20 cellular contexts compared by ENCODE assay signal in genomic region chr1:89743788-89744187, GRCh38.
"Had no signal": no experiment of that assay in that cellular context is flagged by ENCODE, and none has a peak within 500 bp of the region (broad histone marks: within the 10 kb centered on the region; RNA-seq: fewer than 3 reads in every experiment).

No MANE protein-coding gene starts in this region.

- H3K27ac ChIP-seq: epithelial cell of prostate, gastroesophageal sphincter, neutrophil, psoas muscle, right lobe of liver, skin epidermis, testis, tibial nerve, upper lobe of right lung, vagina had no signal

- H3K9me3 Mint-ChIP-seq: dendritic cell treated with granulocyte-macrophage colony-stimulating factor and Interleukin-4, amounts not matched to agents 40 ng/mL and 50 ng/mL, for 4 days; effector memory CD8-positive, alpha-beta T cell had no signal

- DNase-seq: effector memory CD8-positive, alpha-beta T cell; foreskin fibroblast; glutamatergic neuron; islet precursor cell; mammary epithelial cell; naive thymus-derived CD8-positive, alpha-beta T cell; psoas muscle; retina; right lobe of liver; stimulated activated CD4-positive, alpha-beta T cell treated with anti-CD3 and anti-CD28 coated beads, Interleukin-12 subunit alpha, Interleukin-12 subunit beta, amount 100 ng/mL, for 4 hours; stimulated activated naive CD8-positive, alpha-beta T cell treated with anti-CD3 and anti-CD28 coated beads, Interleukin-15, Interleukin-2, amounts not matched to agents 100 U/mL and 50 U/mL, for 24 hours; testis; upper lobe of right lung had no signal

- H3K27ac Mint-ChIP-seq: dendritic cell treated with granulocyte-macrophage colony-stimulating factor and Interleukin-4, amounts not matched to agents 40 ng/mL and 50 ng/mL, for 4 days; naive thymus-derived CD8-positive, alpha-beta T cell had no signal

- H3K27me3 Mint-ChIP-seq: dendritic cell treated with granulocyte-macrophage colony-stimulating factor and Interleukin-4, amounts not matched to agents 40 ng/mL and 50 ng/mL, for 4 days; effector memory CD8-positive, alpha-beta T cell; naive thymus-derived CD8-positive, alpha-beta T cell had no signal

- H3K27me3 ChIP-seq: gastroesophageal sphincter, neutrophil, right lobe of liver, testis, tibial nerve, upper lobe of right lung, vagina had no signal

- H3K4me1 ChIP-seq: gastroesophageal sphincter, psoas muscle, right lobe of liver, testis, upper lobe of right lung, vagina had no signal

- H3K4me3 ChIP-seq: gastroesophageal sphincter, psoas muscle, right lobe of liver, skin epidermis, testis, tibial nerve, upper lobe of right lung, vagina had no signal

- H3K4me3 Mint-ChIP-seq: dendritic cell treated with granulocyte-macrophage colony-stimulating factor and Interleukin-4, amounts not matched to agents 40 ng/mL and 50 ng/mL, for 4 days; effector memory CD8-positive, alpha-beta T cell; naive thymus-derived CD8-positive, alpha-beta T cell had no signal

- H3K36me3 ChIP-seq: gastroesophageal sphincter, neutrophil, right lobe of liver, tibial nerve, upper lobe of right lung, vagina had no signal

- H3K9me3 ChIP-seq: gastroesophageal sphincter, neutrophil, psoas muscle, right lobe of liver, testis, tibial nerve, upper lobe of right lung, vagina had no signal
